In genomic region chr11:57530596-57531507, GRCh38 we compare ENCODE assay signal across 8 cellular contexts.
DNase-seq lines count a peak whose midpoint lies in the region; ATAC-seq and TF ChIP-seq lines count a peak whose summit lies in the region.

Gene TIMM10 (minus strand): TSS chr11:57530754. CDS start chr11:57530189, 565 bp downstream.

- H3K27me3 ChIP-seq in GM06990 (replicated peaks; ENCODE audit: control insufficient read depth, insufficient read depth, low read length) = no peaks in the 10 kb centered on the region

- H3K4me3 ChIP-seq in GM06990 (replicated peaks; ENCODE audit: low read depth, low read length) = peak within 1 kb of the TSS; percentile 88

- peaks cover 31% of the 10 kb centered on the region for H3K4me1 Mint-ChIP-seq in activated naive CD4-positive, alpha-beta T cell treated with anti-CD3 and anti-CD28 coated beads, Interleukin-2, amount 50 U/mL, for 24 hours

- H3K4me3 Mint-ChIP-seq in activated naive CD4-positive, alpha-beta T cell treated with anti-CD3 and anti-CD28 coated beads, Interleukin-2, amount 50 U/mL, for 24 hours = peak within 1 kb of the TSS; percentile 94

- no peaks in the 10 kb centered on the region for H3K27me3 Mint-ChIP-seq in activated naive CD4-positive, alpha-beta T cell treated with anti-CD3 and anti-CD28 coated beads, Interleukin-2, amount 50 U/mL, for 24 hours

- no peaks in the 10 kb centered on the region for H3K9me3 Mint-ChIP-seq in activated naive CD4-positive, alpha-beta T cell treated with anti-CD3 and anti-CD28 coated beads, Interleukin-2, amount 50 U/mL, for 24 hours

- peak within 1 kb of the TSS; percentile 90 for H3K27ac Mint-ChIP-seq in activated naive CD4-positive, alpha-beta T cell treated with anti-CD3 and anti-CD28 coated beads, Interleukin-2, amount 50 U/mL, for 24 hours

- TF ChIP-seq CTCF in GM06990 (IDR thresholded peaks at IDR 0.05; ENCODE audit: insufficient read depth, low read length, poor library complexity, severe bottlenecking) = no peak

- peaks cover 6% of the 10 kb centered on the region for H3K36me3 ChIP-seq in GM06990 (ENCODE audit: control insufficient read depth, insufficient read depth, low read length)

- no peaks in the 10 kb centered on the region for H3K36me3 Mint-ChIP-seq in activated naive CD4-positive, alpha-beta T cell treated with anti-CD3 and anti-CD28 coated beads, Interleukin-2, amount 50 U/mL, for 24 hours

- ATAC-seq in HG02588 (IDR thresholded peaks at IDR 0.05; ENCODE audit: unreplicated experiment) (peak; percentile 98), SK-N-SH treated with all-trans-retinoic acid at 6 μM for 48 hours (peak; percentile 99)

- DNase-seq in GM06990 (ENCODE audit: extremely low read depth, insufficient read length) (peak; percentile 95), NCI-H1092 (lab: John Stamatoyannopoulos, UW) (peak; percentile 99), germinal center (ENCODE audit: low spot score) (peak; percentile 94), non-pigmented ciliary epithelial cell (ENCODE audit: low read depth) (peak; percentile 83), superior temporal gyrus (ENCODE audit: extremely low spot score) (peak; percentile 99)

TF ChIP-seq in SK-N-SH treated with all-trans-retinoic acid at 6 μM for 48 hours, 23 proteins besides CTCF, POLR2A, EP300 and RAD21:
- TF ChIP-seq CSDC2 (CRISPR knock-in tag; IDR thresholded peaks at IDR 0.05) = no peak

Comparison
In these comparisons a context has a peak if more than half of its experiments do, and no peak if none do; other contexts are left out.
1. Peak in every context shown above with its lines: DNase-seq, ATAC-seq and H3K4me3 ChIP-seq.